7 cellular contexts compared by ENCODE assay signal in the genomic region with DNA sequence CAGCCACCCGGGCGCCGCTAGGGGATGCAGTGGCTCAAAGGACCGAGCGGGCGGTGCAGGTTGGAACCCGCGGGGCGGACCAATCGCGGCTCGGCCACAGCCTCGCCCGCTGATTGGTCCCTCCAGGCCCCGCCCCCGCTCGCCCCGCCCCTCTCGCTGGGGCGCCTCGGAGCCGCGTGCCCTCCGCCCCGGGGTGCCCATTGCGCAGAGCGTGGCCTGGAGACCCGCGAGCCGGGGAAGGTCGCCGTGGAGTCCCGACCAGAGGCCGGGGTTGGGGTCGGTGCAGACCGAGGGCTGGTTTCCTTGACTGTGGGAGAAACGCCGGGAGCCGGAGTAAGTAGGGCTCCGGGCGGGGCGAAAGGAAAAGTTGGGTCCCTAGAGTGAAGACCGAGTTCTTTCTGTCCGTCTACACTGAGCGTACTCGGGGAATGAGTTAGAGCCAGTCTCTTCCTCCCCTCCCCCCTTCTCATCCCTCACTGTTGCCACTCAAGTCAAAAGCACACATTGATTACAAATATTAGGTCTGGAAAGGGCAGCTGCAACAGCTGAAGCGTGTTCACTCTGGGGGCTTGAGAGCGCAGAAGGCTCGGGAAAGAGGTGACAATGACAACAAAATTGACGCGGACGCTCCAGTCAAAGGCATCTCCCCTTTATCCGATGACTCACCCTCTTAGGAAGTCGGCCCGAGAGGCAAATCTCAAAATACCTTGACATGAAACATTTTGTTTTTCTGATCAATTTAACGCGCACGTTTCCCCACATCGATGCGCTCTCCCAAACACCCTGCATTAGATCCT. TPM values are rescaled to one million over a fixed set of nuclear protein-coding genes. Genes with fewer than 3 reads are reported as not detected.
DNase-seq lines count a peak whose midpoint lies in the region; ATAC-seq and TF ChIP-seq lines count a peak whose summit lies in the region.

No MANE protein-coding gene starts in this region.

- H3K4me3 ChIP-seq in coronary artery (peak overlapping the region; percentile 74), right lobe of liver (peak overlapping the region; percentile 33 to 59 (median 49))

- peaks cover 0 to 44% (median 15%) of the 10 kb centered on the region in 4 donors for H3K4me1 ChIP-seq in right lobe of liver

- DNase-seq in NCI-H1092 treated with DMSO at 0.1 percent for 48 hours (lab: John Stamatoyannopoulos, UW) (peak; percentile 66), coronary artery (ENCODE audit: low spot score) (no peak), right lobe of liver (peak; percentile 85 to 92 (median 90))
- DNase-seq in activated CD4-positive, alpha-beta T cell treated with anti-CD3 and anti-CD28 coated beads for 24 hours (ENCODE audit: low read depth in 2 of 2): peak; percentile 93 to 97
- peak; percentile 84 to 99 (median 85) for DNase-seq in stimulated activated CD4-positive, alpha-beta T cell treated with anti-CD3 and anti-CD28 coated beads, TNF-alpha, amount 100 ng/mL, for 1 hour (ENCODE audit: low read depth in 3 of 3, low spot score in 1 of 3)

- WGBS in right lobe of liver (ENCODE audit: insufficient coverage, low coverage, low lambda C conversion rate, missing lambda C conversion rate): 0% methylated on average over 43 of the region's 60 CpGs

- H3K27me3 ChIP-seq in right lobe of liver: peaks cover 7 to 27% of the 10 kb centered on the region in 2 donors

- peak; percentile 52 for TF ChIP-seq POLR2A in GM15510 (IDR thresholded peaks at IDR 0.05; ENCODE audit: borderline replicate concordance, extremely low read depth, insufficient read length)
- no peak for TF ChIP-seq POLR2A in right lobe of liver (IDR thresholded peaks at IDR 0.05)

- H3K36me3 ChIP-seq in right lobe of liver: no peaks in the 10 kb centered on the region

- H3K27ac ChIP-seq in coronary artery: peak overlapping the region in 1 of 2 donors; percentile 51
- H3K27ac ChIP-seq in right lobe of liver: peak overlapping the region in 2 of 3 donors; percentile 40 to 57

- ATAC-seq in HG02623 (IDR thresholded peaks at IDR 0.05; ENCODE audit: unreplicated experiment): peak; percentile 71
- ATAC-seq in right lobe of liver: peak; percentile 81 to 87 (median 86)

- TF ChIP-seq CTCF in coronary artery (IDR thresholded peaks at IDR 0.05) (no peak), right lobe of liver (IDR thresholded peaks at IDR 0.05) (peak; percentile 75 to 89 (median 84))

- H3K9me3 ChIP-seq in right lobe of liver: no peaks in the 10 kb centered on the region

- intact Hi-C loops in right lobe of liver (cut with DNase I): no loop called here

RNA-seq across cellular contexts. Expression of gene GATA3, which starts 0.8 kb away (rescaled TPM):
- 1 to 10 TPM in 1 of 6 experiments, under 1 TPM in 4, not detected in 1; 0.26 to 1.0 (median 0.53) TPM for total RNA-seq in right lobe of liver
